Comparison of ENCODE assay signal across 9 cellular contexts in genomic region chr18:21484851-21485636, GRCh38.
A peak's percentile ranks its signal among the peaks of the same experiment; 100 is the strongest.
DNase-seq lines count a peak whose midpoint lies in the region; FAIRE-seq and TF ChIP-seq lines count a peak whose summit lies in the region.
"Had no signal": no experiment of that assay in that cellular context is flagged by ENCODE, and none has a peak within 500 bp of the region (broad histone marks: within the 10 kb centered on the region; RNA-seq: fewer than 3 reads in every experiment).

No MANE protein-coding gene starts in this region.

- no peak for FAIRE-seq in kidney (lab: Jason Lieb, UNC)

- H2AFZ ChIP-seq in osteoblast (ENCODE audit: low read length) (no peak overlapping the region), neuronal stem cell (ENCODE audit: low read length) (no peak overlapping the region)

- H3K79me2 ChIP-seq in osteoblast (ENCODE audit: insufficient read depth, low read length): no peaks in the 10 kb centered on the region

- WGBS in neuronal stem cell (ENCODE audit: extremely low coverage in 2 of 2, insufficient read length in 2 of 2, insufficient replicate concordance in 1 of 2), 2 donors: no CpG with 5 or more reads among the region's 7 CpGs

- intact Hi-C loops in kidney (cut with DNase I): no loop called here

- no peak overlapping the region for H3K23ac ChIP-seq in neuronal stem cell (ENCODE audit: low read depth, low read length, poor library complexity)

- H3K4me2 ChIP-seq in osteoblast (ENCODE audit: insufficient read depth, low read length): no peak overlapping the region
- H3K4me2 ChIP-seq in neuronal stem cell (ENCODE audit: insufficient read depth, low read length, poor library complexity, severe bottlenecking): no peak overlapping the region

- H2BK12ac ChIP-seq in neuronal stem cell (ENCODE audit: low read length): no peak overlapping the region

- H3K9me3 ChIP-seq in osteoblast (ENCODE audit: low read depth, low read length) (no peaks in the 10 kb centered on the region), kidney (ENCODE audit: control insufficient read depth in 1 of 2, low read length in 2 of 2) (no peaks in the 10 kb centered on the region), neuronal stem cell (replicated peaks in 1 of 2; ENCODE audit: control insufficient read depth in 2 of 2, insufficient read depth in 1 of 2, low read depth in 1 of 2, low read length in 2 of 2) (no peaks in the 10 kb centered on the region)

- H4K91ac ChIP-seq in neuronal stem cell (ENCODE audit: low read depth, low read length, poor library complexity): no peak overlapping the region

- no peak overlapping the region for H2BK5ac ChIP-seq in neuronal stem cell (ENCODE audit: low read length)

- H3K27ac ChIP-seq in osteoblast (ENCODE audit: low read depth, low read length) (no peak overlapping the region), kidney (ENCODE audit: low read depth in 2 of 2, low read length in 2 of 2) (no peak overlapping the region), neuronal stem cell (replicated peaks; ENCODE audit: low read length) (no peak overlapping the region)

- no peak overlapping the region for H2BK120ac ChIP-seq in neuronal stem cell (ENCODE audit: low read depth, low read length)

- H3K36me3 ChIP-seq in osteoblast (ENCODE audit: insufficient read depth, low read length) (no peaks in the 10 kb centered on the region), kidney (ENCODE audit: control insufficient read depth in 1 of 2, insufficient read depth in 2 of 2, low read length in 2 of 2) (no peaks in the 10 kb centered on the region), neuronal stem cell (replicated peaks in 1 of 2; ENCODE audit: control insufficient read depth in 2 of 2, insufficient read depth in 2 of 2, low read length in 2 of 2) (peaks cover 16 to 91% of the 10 kb centered on the region in 2 donors)

- no peak overlapping the region for H2AK5ac ChIP-seq in neuronal stem cell (ENCODE audit: low read depth, low read length)

- peaks cover 7% of the 10 kb centered on the region for H3K4me1 ChIP-seq in osteoblast (ENCODE audit: insufficient read depth, low read length)
- H3K4me1 ChIP-seq in kidney (ENCODE audit: control insufficient read depth in 1 of 2, insufficient read depth in 1 of 2, low read depth in 1 of 2, low read length in 2 of 2): no peaks in the 10 kb centered on the region
- H3K4me1 ChIP-seq in neuronal stem cell (ENCODE audit: control insufficient read depth in 2 of 2, insufficient read depth in 1 of 2, low read depth in 1 of 2, low read length in 2 of 2): no peaks in the 10 kb centered on the region

- peaks cover 4% of the 10 kb centered on the region for H3K79me1 ChIP-seq in neuronal stem cell (ENCODE audit: low read depth, low read length)

- H3K18ac ChIP-seq in neuronal stem cell (ENCODE audit: low read length): no peak overlapping the region

- no peaks in the 10 kb centered on the region for H3K27me3 ChIP-seq in osteoblast (ENCODE audit: insufficient read depth, low read length)
- H3K27me3 ChIP-seq in neuronal stem cell (ENCODE audit: control insufficient read depth in 3 of 3, insufficient read depth in 3 of 3, low read depth in 1 of 3, low read length in 3 of 3): no peaks in the 10 kb centered on the region

- H4K20me1 ChIP-seq in osteoblast (ENCODE audit: insufficient read depth, low read length): no peaks in the 10 kb centered on the region

- no peak overlapping the region for H2BK15ac ChIP-seq in neuronal stem cell (ENCODE audit: low read length)

- no peak overlapping the region for H3K4ac ChIP-seq in neuronal stem cell (ENCODE audit: low read length)

- H3K4me3 ChIP-seq in osteoblast (ENCODE audit: insufficient read depth, low read length): no peak overlapping the region
- H3K4me3 ChIP-seq in kidney (ENCODE audit: low read length in 2 of 2): no peak overlapping the region
- H3K4me3 ChIP-seq in neuronal stem cell (ENCODE audit: low read length in 2 of 2): no peak overlapping the region

- no peak overlapping the region for H3K14ac ChIP-seq in neuronal stem cell (ENCODE audit: low read length)

- peak; percentile 30 for DNase-seq in HCEC 1CT
- peak; percentile 65 for DNase-seq in OCI-M1 (lab: John Stamatoyannopoulos, UW)
- peak; percentile 81 for DNase-seq in dermis blood vessel endothelial cell
- DNase-seq in osteoblast (ENCODE audit: insufficient read length, low spot score, missing footprints): peak; percentile 57
- DNase-seq in SIG-M5 treated with dmso at 0.1 percent for 504 hours (lab: John Stamatoyannopoulos, UW; ENCODE audit: unreplicated experiment): no peak
- no peak for DNase-seq in kidney
- DNase-seq in neuronal stem cell (ENCODE audit: low spot score): no peak
- DNase-seq: CD8-positive, alpha-beta memory T cell; NCI-H187 treated with DMSO at 0.1 percent for 48 hours had no signal

- TF ChIP-seq CTCF in osteoblast (IDR thresholded peaks at IDR 0.05; ENCODE audit: extremely low read depth, low read depth, low read length): no peak
- TF ChIP-seq CTCF in kidney (IDR thresholded peaks at IDR 0.05; ENCODE audit: borderline replicate concordance, extremely low read depth, insufficient read depth): no peak

- no peak overlapping the region for H4K8ac ChIP-seq in neuronal stem cell (ENCODE audit: low read depth, low read length)

- no peak overlapping the region for H3K9ac ChIP-seq in kidney (ENCODE audit: low read length in 2 of 2)
- no peak overlapping the region for H3K9ac ChIP-seq in neuronal stem cell (ENCODE audit: low read depth, low read length, poor library complexity)

Comparison
In these comparisons a context has a peak if more than half of its experiments do, and no peak if none do; other contexts are left out.
1. DNase-seq: peak in HCEC 1CT (single experiment), OCI-M1 (single experiment), dermis blood vessel endothelial cell (single experiment) and osteoblast (single experiment); none in SIG-M5 treated with dmso at 0.1 percent for 504 hours (single experiment), kidney (single experiment) and neuronal stem cell (single experiment).